7 cellular contexts compared by ENCODE assay signal in genomic region chr6:72623808-72624207, GRCh38. TPM values are rescaled to one million over a fixed set of nuclear protein-coding genes. Genes with fewer than 3 reads are reported as not detected.
A peak's percentile ranks its signal among the peaks of the same experiment; 100 is the strongest.
DNase-seq lines count a peak whose midpoint lies in the region; ATAC-seq and TF ChIP-seq lines count a peak whose summit lies in the region.

No MANE protein-coding gene starts in this region.

- H3K27ac Mint-ChIP-seq in IgD-negative memory B cell = peak overlapping the region in 2 of 3 donors; percentile 7 to 59
- H3K27ac Mint-ChIP-seq in activated T-helper 1 cell treated with anti-CD3 and anti-CD28 coated beads, Interleukin-12 subunit alpha, Interleukin-12 subunit beta, Interleukin-2, Interleukin-4 antibody, amounts not matched to agents 30 ng/mL and 10 ng/mL and 1 ng/mL, durations not matched to agents 14 hours and 24 hours and 36 hours = no peak overlapping the region
- H3K27ac Mint-ChIP-seq in natural killer cell treated with Interleukin-12 subunit alpha and Interleukin-12 subunit beta and Interleukin-15 and Interleukin-18, amount 100 ng/mL, for 72 hours = peak overlapping the region; percentile 73 to 79
- H3K27ac Mint-ChIP-seq in glutamatergic neuron (ENCODE audit: unreplicated experiment) = no peak overlapping the region

- H3K36me3 ChIP-seq in tibial nerve = no peaks in the 10 kb centered on the region

- H3K27me3 Mint-ChIP-seq in IgD-negative memory B cell (no peaks in the 10 kb centered on the region), glutamatergic neuron (ENCODE audit: unreplicated experiment) (peaks cover 16% of the 10 kb centered on the region)
- peaks cover 5% of the 10 kb centered on the region for H3K27me3 Mint-ChIP-seq in activated T-helper 1 cell treated with anti-CD3 and anti-CD28 coated beads, Interleukin-12 subunit alpha, Interleukin-12 subunit beta, Interleukin-2, Interleukin-4 antibody, amounts not matched to agents 30 ng/mL and 10 ng/mL and 1 ng/mL, durations not matched to agents 14 hours and 24 hours and 36 hours (ENCODE audit: insufficient read depth)
- no peaks in the 10 kb centered on the region for H3K27me3 Mint-ChIP-seq in natural killer cell treated with Interleukin-12 subunit alpha and Interleukin-12 subunit beta and Interleukin-15 and Interleukin-18, amount 100 ng/mL, for 72 hours

- no peak for TF ChIP-seq POLR2A in tibial nerve (IDR thresholded peaks at IDR 0.05)

- H3K4me1 Mint-ChIP-seq in IgD-negative memory B cell (peaks cover 36 to 42% (median 41%) of the 10 kb centered on the region in 3 donors), glutamatergic neuron (ENCODE audit: low read depth, unreplicated experiment) (peaks cover 17% of the 10 kb centered on the region)
- H3K4me1 Mint-ChIP-seq in activated T-helper 1 cell treated with anti-CD3 and anti-CD28 coated beads, Interleukin-12 subunit alpha, Interleukin-12 subunit beta, Interleukin-2, Interleukin-4 antibody, amounts not matched to agents 30 ng/mL and 10 ng/mL and 1 ng/mL, durations not matched to agents 14 hours and 24 hours and 36 hours (ENCODE audit: low read depth) = peaks cover 57% of the 10 kb centered on the region
- H3K4me1 Mint-ChIP-seq in natural killer cell treated with Interleukin-12 subunit alpha and Interleukin-12 subunit beta and Interleukin-15 and Interleukin-18, amount 100 ng/mL, for 72 hours (ENCODE audit: low read depth in 2 of 2) = peaks cover 30 to 41% of the 10 kb centered on the region in 2 donors

- peak overlapping the region; percentile 93 to 98 (median 96) for H3K4me3 Mint-ChIP-seq in IgD-negative memory B cell
- peak overlapping the region; percentile 96 for H3K4me3 Mint-ChIP-seq in activated T-helper 1 cell treated with anti-CD3 and anti-CD28 coated beads, Interleukin-12 subunit alpha, Interleukin-12 subunit beta, Interleukin-2, Interleukin-4 antibody, amounts not matched to agents 30 ng/mL and 10 ng/mL and 1 ng/mL, durations not matched to agents 14 hours and 24 hours and 36 hours
- H3K4me3 Mint-ChIP-seq in natural killer cell treated with Interleukin-12 subunit alpha and Interleukin-12 subunit beta and Interleukin-15 and Interleukin-18, amount 100 ng/mL, for 72 hours = peak overlapping the region; percentile 87
- no peak overlapping the region for H3K4me3 Mint-ChIP-seq in glutamatergic neuron (ENCODE audit: unreplicated experiment)

- no peaks in the 10 kb centered on the region for H3K9me3 ChIP-seq in tibial nerve

- 48 to 57% methylated on average over 5 of the region's 5 CpGs for WGBS in tibial nerve, 2 donors

- H3K9me3 Mint-ChIP-seq in IgD-negative memory B cell (no peaks in the 10 kb centered on the region), glutamatergic neuron (ENCODE audit: unreplicated experiment) (peaks cover 4% of the 10 kb centered on the region)
- no peaks in the 10 kb centered on the region for H3K9me3 Mint-ChIP-seq in activated T-helper 1 cell treated with anti-CD3 and anti-CD28 coated beads, Interleukin-12 subunit alpha, Interleukin-12 subunit beta, Interleukin-2, Interleukin-4 antibody, amounts not matched to agents 30 ng/mL and 10 ng/mL and 1 ng/mL, durations not matched to agents 14 hours and 24 hours and 36 hours
- H3K9me3 Mint-ChIP-seq in natural killer cell treated with Interleukin-12 subunit alpha and Interleukin-12 subunit beta and Interleukin-15 and Interleukin-18, amount 100 ng/mL, for 72 hours = no peaks in the 10 kb centered on the region

- H3K4me1 ChIP-seq in tibial nerve = peaks cover 0 to 41% (median 21%) of the 10 kb centered on the region in 4 donors

- no peak for ATAC-seq in natural killer cell treated with Interleukin-12 subunit alpha and Interleukin-12 subunit beta and Interleukin-15 and Interleukin-18, amount 100 ng/mL, for 72 hours

- H3K27me3 ChIP-seq in tibial nerve = peaks cover 0 to 40% of the 10 kb centered on the region in 2 donors

- TF ChIP-seq CTCF in tibial nerve (IDR thresholded peaks at IDR 0.05) (no peak), glutamatergic neuron (IDR thresholded peaks at IDR 0.05; ENCODE audit: partially characterized antibody, unreplicated experiment) (no peak)

- intact Hi-C loops in activated T-helper 1 cell treated with anti-CD3 and anti-CD28 coated beads, Interleukin-12 subunit alpha, Interleukin-12 subunit beta, Interleukin-2, Interleukin-4 antibody, amounts not matched to agents 30 ng/mL and 10 ng/mL and 1 ng/mL, durations not matched to agents 14 hours and 24 hours and 36 hours (cut with micrococcal nuclease) = loop anchor here (2.0 to 10.0 kb wide), 5 partner anchors 203 to 1103 kb away; no protein-coding TSS in a partner anchor

- no peak overlapping the region for H3K4me3 ChIP-seq in tibial nerve

- H3K36me3 Mint-ChIP-seq in IgD-negative memory B cell (no peaks in the 10 kb centered on the region), glutamatergic neuron (ENCODE audit: unreplicated experiment) (no peaks in the 10 kb centered on the region)
- peaks cover 10% of the 10 kb centered on the region for H3K36me3 Mint-ChIP-seq in activated T-helper 1 cell treated with anti-CD3 and anti-CD28 coated beads, Interleukin-12 subunit alpha, Interleukin-12 subunit beta, Interleukin-2, Interleukin-4 antibody, amounts not matched to agents 30 ng/mL and 10 ng/mL and 1 ng/mL, durations not matched to agents 14 hours and 24 hours and 36 hours (ENCODE audit: low read depth)
- H3K36me3 Mint-ChIP-seq in natural killer cell treated with Interleukin-12 subunit alpha and Interleukin-12 subunit beta and Interleukin-15 and Interleukin-18, amount 100 ng/mL, for 72 hours = no peaks in the 10 kb centered on the region

- no peak for TF ChIP-seq EP300 in tibial nerve (IDR thresholded peaks at IDR 0.05)

- no peak overlapping the region for H3K27ac ChIP-seq in tibial nerve

- DNase-seq in ELR (ENCODE audit: low read depth) (peak; percentile 18), tibial nerve (ENCODE audit: low spot score in 2 of 2) (no peak), NCI-H187 (lab: John Stamatoyannopoulos, UW) (no peak), glutamatergic neuron (no peak)
- no peak for DNase-seq in activated T-helper 1 cell treated with anti-CD3 and anti-CD28 coated beads, Interleukin-12 subunit alpha, Interleukin-12 subunit beta, Interleukin-2, Interleukin-4 antibody, amounts not matched to agents 30 ng/mL and 10 ng/mL and 1 ng/mL, durations not matched to agents 14 hours and 24 hours and 36 hours (ENCODE audit: low spot score)
- no peak for DNase-seq in natural killer cell treated with Interleukin-12 subunit alpha and Interleukin-12 subunit beta and Interleukin-15 and Interleukin-18, amount 100 ng/mL, for 72 hours (ENCODE audit: low spot score)

RNA-seq across cellular contexts. Expression of gene KCNQ5, which starts 1.9 kb away (rescaled TPM):
- polyA plus RNA-seq in IgD-negative memory B cell = 6.9 TPM
- total RNA-seq in activated T-helper 1 cell treated with anti-CD3 and anti-CD28 coated beads, Interleukin-12 subunit alpha, Interleukin-12 subunit beta, Interleukin-2, Interleukin-4 antibody, amounts not matched to agents 30 ng/mL and 10 ng/mL and 1 ng/mL, durations not matched to agents 14 hours and 24 hours and 36 hours = 11.2 and 12.6 TPM in 2 replicates
- 10 to 100 TPM in 1 of 2 donors, 1 to 10 TPM in 1; 3.8 to 13.3 TPM for total RNA-seq in natural killer cell treated with Interleukin-12 subunit alpha and Interleukin-12 subunit beta and Interleukin-15 and Interleukin-18, amount 100 ng/mL, for 72 hours
- total RNA-seq in tibial nerve (1 to 10 TPM in 1 of 4 donors, under 1 TPM in 2, not detected in 1; 0.21 to 1.1 (median 0.59) TPM), glutamatergic neuron (ENCODE audit: unreplicated experiment) (1.5 TPM)

Comparison
In these comparisons a context has a peak if more than half of its experiments do, and no peak if none do; other contexts are left out.
1. H3K27ac Mint-ChIP-seq: peak in IgD-negative memory B cell (2 of 3) and natural killer cell treated with Interleukin-12 subunit alpha and Interleukin-12 subunit beta and Interleukin-15 and Interleukin-18, amount 100 ng/mL, for 72 hours (2 of 2); none in activated T-helper 1 cell treated with anti-CD3 and anti-CD28 coated beads, Interleukin-12 subunit alpha, Interleukin-12 subunit beta, Interleukin-2, Interleukin-4 antibody, amounts not matched to agents 30 ng/mL and 10 ng/mL and 1 ng/mL, durations not matched to agents 14 hours and 24 hours and 36 hours (single experiment) and glutamatergic neuron (single experiment).